ENCODE assay signal across 1 cellular context in genomic region chrX:69951756-69952155, GRCh38.
TF ChIP-seq lines count a peak whose summit lies in the region.

No MANE protein-coding gene starts in this region.

TF ChIP-seq in GM23338, 12 proteins besides CTCF, POLR2A, EP300 and RAD21 (continued from another document):
- TF ChIP-seq ZNF462 (CRISPR knock-in tag; IDR thresholded peaks at IDR 0.05) (no peak), JUNB (IDR thresholded peaks at IDR 0.05; ENCODE audit: unreplicated experiment) (no peak), EZH2 (IDR thresholded peaks at IDR 0.05; ENCODE audit: low read depth, unreplicated experiment) (no peak), ETS1 (IDR thresholded peaks at IDR 0.05) (no peak), POLR2AphosphoS5 (IDR thresholded peaks at IDR 0.05; ENCODE audit: low read depth) (no peak), NANOG (IDR thresholded peaks at IDR 0.05; ENCODE audit: borderline replicate concordance) (no peak), ZNF114 (CRISPR knock-in tag; IDR thresholded peaks at IDR 0.05) (no peak)
